Comparison of ENCODE assay signal across 1 cellular context in the genomic region with DNA sequence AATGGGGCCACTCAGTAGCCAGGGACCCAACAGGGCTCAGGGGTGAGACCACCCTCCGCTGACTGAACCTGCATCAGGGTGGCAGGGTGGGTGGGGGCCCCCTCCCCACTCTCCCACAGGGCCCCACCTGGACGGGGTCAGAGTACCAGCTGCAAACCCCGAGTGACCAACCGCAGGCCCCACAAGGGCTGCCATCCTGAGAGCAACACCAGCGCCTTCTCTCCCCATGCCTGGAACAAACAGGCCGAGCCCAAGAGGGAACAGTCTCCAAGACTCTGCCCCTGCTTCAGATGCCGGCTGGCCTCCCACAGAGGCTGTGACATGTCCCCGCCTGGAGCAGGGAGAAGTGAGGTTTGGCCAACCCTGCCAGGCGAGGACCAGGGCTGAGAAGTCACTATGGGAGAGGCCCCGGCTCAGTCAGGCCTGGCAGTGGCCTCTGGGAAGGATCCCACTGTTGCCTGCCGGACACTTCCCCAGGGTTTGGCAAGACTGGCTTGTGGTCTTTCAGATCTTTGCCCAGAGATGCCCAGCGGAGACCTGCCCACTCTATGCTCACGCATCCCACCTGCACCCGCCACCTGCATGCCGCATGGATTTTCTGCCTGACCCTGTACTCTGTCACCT.
TF ChIP-seq lines count a peak whose summit lies in the region.

No MANE protein-coding gene starts in this region.

TF ChIP-seq in SK-N-SH, 30 proteins besides CTCF, POLR2A, EP300 and RAD21:
- TF ChIP-seq CHD2 (IDR thresholded peaks at IDR 0.05; ENCODE audit: low read length, partially characterized antibody) (no peak), TEAD4 (IDR thresholded peaks at IDR 0.05; ENCODE audit: borderline replicate concordance, insufficient read depth) (no peak), POLR2AphosphoS5 (IDR thresholded peaks at IDR 0.05; ENCODE audit: low read depth, low read length) (no peak), GABPA (IDR thresholded peaks at IDR 0.05; ENCODE audit: low read depth) (no peak), YY1 (IDR thresholded peaks at IDR 0.05; ENCODE audit: low read depth) (no peak), SIN3A (IDR thresholded peaks at IDR 0.05; ENCODE audit: borderline replicate concordance, low read depth, low read length) (no peak), FOSL2 (IDR thresholded peaks at IDR 0.05; ENCODE audit: borderline replicate concordance, low read depth) (no peak), FOXM1 (IDR thresholded peaks at IDR 0.05; ENCODE audit: low read depth) (no peak)
- TF ChIP-seq, protein P1, sequence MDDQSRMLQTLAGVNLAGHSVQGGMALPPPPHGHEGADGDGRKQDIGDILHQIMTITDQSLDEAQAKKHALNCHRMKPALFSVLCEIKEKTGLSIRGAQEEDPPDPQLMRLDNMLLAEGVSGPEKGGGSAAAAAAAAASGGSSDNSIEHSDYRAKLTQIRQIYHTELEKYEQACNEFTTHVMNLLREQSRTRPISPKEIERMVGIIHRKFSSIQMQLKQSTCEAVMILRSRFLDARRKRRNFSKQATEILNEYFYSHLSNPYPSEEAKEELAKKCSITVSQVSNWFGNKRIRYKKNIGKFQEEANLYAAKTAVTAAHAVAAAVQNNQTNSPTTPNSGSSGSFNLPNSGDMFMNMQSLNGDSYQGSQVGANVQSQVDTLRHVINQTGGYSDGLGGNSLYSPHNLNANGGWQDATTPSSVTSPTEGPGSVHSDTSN (IDR thresholded peaks at IDR 0.05): no peak
- TF ChIP-seq, protein P2, sequence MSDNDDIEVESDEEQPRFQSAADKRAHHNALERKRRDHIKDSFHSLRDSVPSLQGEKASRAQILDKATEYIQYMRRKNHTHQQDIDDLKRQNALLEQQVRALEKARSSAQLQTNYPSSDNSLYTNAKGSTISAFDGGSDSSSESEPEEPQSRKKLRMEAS (IDR thresholded peaks at IDR 0.05; ENCODE audit: low read depth): no peak
- TF ChIP-seq, protein P3, sequence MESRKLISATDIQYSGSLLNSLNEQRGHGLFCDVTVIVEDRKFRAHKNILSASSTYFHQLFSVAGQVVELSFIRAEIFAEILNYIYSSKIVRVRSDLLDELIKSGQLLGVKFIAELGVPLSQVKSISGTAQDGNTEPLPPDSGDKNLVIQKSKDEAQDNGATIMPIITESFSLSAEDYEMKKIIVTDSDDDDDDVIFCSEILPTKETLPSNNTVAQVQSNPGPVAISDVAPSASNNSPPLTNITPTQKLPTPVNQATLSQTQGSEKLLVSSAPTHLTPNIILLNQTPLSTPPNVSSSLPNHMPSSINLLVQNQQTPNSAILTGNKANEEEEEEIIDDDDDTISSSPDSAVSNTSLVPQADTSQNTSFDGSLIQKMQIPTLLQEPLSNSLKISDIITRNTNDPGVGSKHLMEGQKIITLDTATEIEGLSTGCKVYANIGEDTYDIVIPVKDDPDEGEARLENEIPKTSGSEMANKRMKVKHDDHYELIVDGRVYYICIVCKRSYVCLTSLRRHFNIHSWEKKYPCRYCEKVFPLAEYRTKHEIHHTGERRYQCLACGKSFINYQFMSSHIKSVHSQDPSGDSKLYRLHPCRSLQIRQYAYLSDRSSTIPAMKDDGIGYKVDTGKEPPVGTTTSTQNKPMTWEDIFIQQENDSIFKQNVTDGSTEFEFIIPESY (IDR thresholded peaks at IDR 0.05; ENCODE audit: borderline replicate concordance, low read depth): no peak
- TF ChIP-seq, protein P4, sequence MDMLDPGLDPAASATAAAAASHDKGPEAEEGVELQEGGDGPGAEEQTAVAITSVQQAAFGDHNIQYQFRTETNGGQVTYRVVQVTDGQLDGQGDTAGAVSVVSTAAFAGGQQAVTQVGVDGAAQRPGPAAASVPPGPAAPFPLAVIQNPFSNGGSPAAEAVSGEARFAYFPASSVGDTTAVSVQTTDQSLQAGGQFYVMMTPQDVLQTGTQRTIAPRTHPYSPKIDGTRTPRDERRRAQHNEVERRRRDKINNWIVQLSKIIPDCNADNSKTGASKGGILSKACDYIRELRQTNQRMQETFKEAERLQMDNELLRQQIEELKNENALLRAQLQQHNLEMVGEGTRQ (IDR thresholded peaks at IDR 0.05; ENCODE audit: borderline replicate concordance, low read depth, low read length): no peak
